1 cellular context compared by ENCODE assay signal in genomic region chrX:65712005-65712861, GRCh38.
TF ChIP-seq lines count a peak whose summit lies in the region.

No MANE protein-coding gene starts in this region.

TF ChIP-seq in IMR-90, 13 proteins besides CTCF, POLR2A, EP300 and RAD21 (continued from another document):
- no peak for TF ChIP-seq USF2 (IDR thresholded peaks at IDR 0.05; ENCODE audit: low read depth, low read length)
